Comparison of ENCODE assay signal across 1 cellular context in genomic region chr10:77391605-77392235, GRCh38.
TF ChIP-seq lines count a peak whose summit lies in the region.

No MANE protein-coding gene starts in this region.

TF ChIP-seq in HepG2, 621 proteins besides CTCF, POLR2A, EP300 and RAD21 (continued from another document):
- TF ChIP-seq, protein P1, sequence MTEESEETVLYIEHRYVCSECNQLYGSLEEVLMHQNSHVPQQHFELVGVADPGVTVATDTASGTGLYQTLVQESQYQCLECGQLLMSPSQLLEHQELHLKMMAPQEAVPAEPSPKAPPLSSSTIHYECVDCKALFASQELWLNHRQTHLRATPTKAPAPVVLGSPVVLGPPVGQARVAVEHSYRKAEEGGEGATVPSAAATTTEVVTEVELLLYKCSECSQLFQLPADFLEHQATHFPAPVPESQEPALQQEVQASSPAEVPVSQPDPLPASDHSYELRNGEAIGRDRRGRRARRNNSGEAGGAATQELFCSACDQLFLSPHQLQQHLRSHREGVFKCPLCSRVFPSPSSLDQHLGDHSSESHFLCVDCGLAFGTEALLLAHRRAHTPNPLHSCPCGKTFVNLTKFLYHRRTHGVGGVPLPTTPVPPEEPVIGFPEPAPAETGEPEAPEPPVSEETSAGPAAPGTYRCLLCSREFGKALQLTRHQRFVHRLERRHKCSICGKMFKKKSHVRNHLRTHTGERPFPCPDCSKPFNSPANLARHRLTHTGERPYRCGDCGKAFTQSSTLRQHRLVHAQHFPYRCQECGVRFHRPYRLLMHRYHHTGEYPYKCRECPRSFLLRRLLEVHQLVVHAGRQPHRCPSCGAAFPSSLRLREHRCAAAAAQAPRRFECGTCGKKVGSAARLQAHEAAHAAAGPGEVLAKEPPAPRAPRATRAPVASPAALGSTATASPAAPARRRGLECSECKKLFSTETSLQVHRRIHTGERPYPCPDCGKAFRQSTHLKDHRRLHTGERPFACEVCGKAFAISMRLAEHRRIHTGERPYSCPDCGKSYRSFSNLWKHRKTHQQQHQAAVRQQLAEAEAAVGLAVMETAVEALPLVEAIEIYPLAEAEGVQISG (CRISPR knock-in tag; IDR thresholded peaks at IDR 0.05), result no peak
- TF ChIP-seq ZNF460 (CRISPR knock-in tag; IDR thresholded peaks at IDR 0.05; ENCODE audit: borderline replicate concordance), result no peak
- no peak for TF ChIP-seq TAF1 (CRISPR knock-in tag; IDR thresholded peaks at IDR 0.05)
- no peak for TF ChIP-seq RAD51 (IDR thresholded peaks at IDR 0.05; ENCODE audit: borderline replicate concordance)
- no peak for TF ChIP-seq MEIS1 (CRISPR knock-in tag; IDR thresholded peaks at IDR 0.05; ENCODE audit: borderline replicate concordance)
- TF ChIP-seq ZNF207 (IDR thresholded peaks at IDR 0.05; ENCODE audit: borderline replicate concordance), result no peak
- no peak for TF ChIP-seq HOXA5 (CRISPR knock-in tag; IDR thresholded peaks at IDR 0.05)
- TF ChIP-seq ZNF660 (CRISPR knock-in tag; IDR thresholded peaks at IDR 0.05; ENCODE audit: borderline replicate concordance, low read depth), result no peak
- no peak for TF ChIP-seq NKX3-1 (CRISPR knock-in tag; IDR thresholded peaks at IDR 0.05)
- peak; percentile 62; the same call in 1 of the 2 replicates for TF ChIP-seq SMC3 (IDR thresholded peaks at IDR 0.05; ENCODE audit: low read length)
- TF ChIP-seq BORCS8-MEF2B (CRISPR knock-in tag; IDR thresholded peaks at IDR 0.05), result no peak
- no peak for TF ChIP-seq ZNF235 (CRISPR knock-in tag; IDR thresholded peaks at IDR 0.05; ENCODE audit: borderline replicate concordance)
- no peak for TF ChIP-seq ZNF772 (CRISPR knock-in tag; IDR thresholded peaks at IDR 0.05)
- TF ChIP-seq TEAD2 (CRISPR knock-in tag; IDR thresholded peaks at IDR 0.05), result no peak
- no peak for TF ChIP-seq FOXC1 (CRISPR knock-in tag; IDR thresholded peaks at IDR 0.05; ENCODE audit: borderline replicate concordance)
- TF ChIP-seq ZFP37 (CRISPR knock-in tag; IDR thresholded peaks at IDR 0.05; ENCODE audit: borderline replicate concordance), result no peak
- TF ChIP-seq ZNF782 (CRISPR knock-in tag; IDR thresholded peaks at IDR 0.05; ENCODE audit: borderline replicate concordance), result no peak
- no peak for TF ChIP-seq DR1 (CRISPR knock-in tag; IDR thresholded peaks at IDR 0.05)
- no peak for TF ChIP-seq REPIN1 (CRISPR knock-in tag; IDR thresholded peaks at IDR 0.05; ENCODE audit: borderline replicate concordance, low read depth)
- no peak for TF ChIP-seq SKI (IDR thresholded peaks at IDR 0.05; ENCODE audit: partially characterized antibody)
- no peak for TF ChIP-seq ZNF280B (CRISPR knock-in tag; IDR thresholded peaks at IDR 0.05; ENCODE audit: borderline replicate concordance)
